8 cellular contexts compared by ENCODE assay signal in the genomic region with DNA sequence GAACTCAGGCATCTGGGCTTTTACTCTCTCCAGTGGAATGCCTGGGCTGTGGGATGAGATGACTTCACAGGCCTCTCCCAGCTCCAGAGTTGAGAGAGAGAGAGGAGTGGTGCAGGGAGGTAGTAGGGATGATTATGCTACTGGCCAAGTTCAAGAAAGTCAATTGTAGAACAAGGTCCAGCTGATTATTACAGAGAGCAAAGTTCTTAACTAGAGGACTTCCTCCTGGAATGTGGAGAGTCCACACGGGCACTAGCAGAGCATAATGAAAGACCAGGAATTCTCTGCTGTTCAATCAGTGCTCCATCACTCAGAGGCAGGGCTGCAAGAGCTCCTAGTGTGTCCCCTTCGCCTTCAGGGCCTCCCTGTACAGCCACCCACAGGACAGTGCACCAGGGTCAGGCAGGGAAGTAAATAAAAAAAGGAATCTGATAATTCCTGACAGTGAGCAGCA. TPM values are rescaled to one million over a fixed set of nuclear protein-coding genes. Genes with fewer than 3 reads are reported as not detected.
DNase-seq lines count a peak whose midpoint lies in the region; ATAC-seq and TF ChIP-seq lines count a peak whose summit lies in the region.

No MANE protein-coding gene starts in this region.

- no peaks in the 10 kb centered on the region for H3K36me3 Mint-ChIP-seq in naive thymus-derived CD4-positive, alpha-beta T cell

- H3K36me3 ChIP-seq in MG63: peaks cover 16% of the 10 kb centered on the region
- no peaks in the 10 kb centered on the region for H3K36me3 ChIP-seq in naive thymus-derived CD4-positive, alpha-beta T cell (ENCODE audit: control insufficient read depth in 2 of 3, insufficient read depth in 3 of 3, low read length in 3 of 3)

- H3K27me3 ChIP-seq in MG63: no peaks in the 10 kb centered on the region
- no peaks in the 10 kb centered on the region for H3K27me3 ChIP-seq in dorsolateral prefrontal cortex
- H3K27me3 ChIP-seq in naive thymus-derived CD4-positive, alpha-beta T cell (ENCODE audit: control insufficient read depth in 2 of 2, insufficient read depth in 2 of 2, low read length in 2 of 2): no peaks in the 10 kb centered on the region

- CTCF ChIA-PET in AG04449 (lab: Yijun Ruan, JAX): interaction anchor here (0.8 to 1.8 kb wide), 6 partner anchors 12 to 205 kb away, joined by 3 to 15 read pairs (median 3); no protein-coding TSS in a partner anchor
- CTCF ChIA-PET in naive thymus-derived CD4-positive, alpha-beta T cell (lab: Charles Lee): interaction anchor here (0.6 to 1.2 kb wide), 3 partner anchors 10 to 1435 kb away, joined by 3 read pairs; no protein-coding TSS in a partner anchor

- peak overlapping the region in 7 of 9 donors; percentile 34 to 88 (median 78) for H3K27ac Mint-ChIP-seq in naive thymus-derived CD4-positive, alpha-beta T cell

- peak overlapping the region in 58 of 59 donors; percentile 17 to 91 (median 80) for H3K27ac ChIP-seq in dorsolateral prefrontal cortex
- no peak overlapping the region for H3K27ac ChIP-seq in naive thymus-derived CD4-positive, alpha-beta T cell (ENCODE audit: low read depth, low read length)

- POLR2A ChIA-PET in AG04449 (lab: Yijun Ruan, JAX): interaction anchor here (0.6 to 2.0 kb wide), 13 partner anchors 9 to 157 kb away, joined by 3 to 20 read pairs (median 5); no protein-coding TSS in a partner anchor
- POLR2A ChIA-PET in naive thymus-derived CD4-positive, alpha-beta T cell (lab: Charles Lee): interaction anchor here (1.2 kb wide), 1 partner anchor 17 kb away, joined by 3 read pairs; no protein-coding TSS in a partner anchor

- DNase-seq in AG04449 (ENCODE audit: low read depth, low spot score) (no peak), MG63 (peak; percentile 48), dorsolateral prefrontal cortex (no peak), NCI-H524 treated with DMSO at 0.1 percent for 48 hours (lab: John Stamatoyannopoulos, UW) (no peak), NCI-H2029 (lab: John Stamatoyannopoulos, UW) (no peak)
- no peak for DNase-seq in naive thymus-derived CD4-positive, alpha-beta T cell

- H3K4me3 ChIP-seq in AG04449 (ENCODE audit: low read depth, low read length) (peak overlapping the region; percentile 41), MG63 (0 out of 2 replicates have a peak overlapping the region, but pooled peaks have one; percentile 1), dorsolateral prefrontal cortex (peak overlapping the region in 40 of 59 donors; percentile 4 to 67 (median 50))
- no peak overlapping the region for H3K4me3 ChIP-seq in naive thymus-derived CD4-positive, alpha-beta T cell (ENCODE audit: low read length)

- peaks cover 19 to 40% (median 22%) of the 10 kb centered on the region in 7 donors for H3K4me1 Mint-ChIP-seq in naive thymus-derived CD4-positive, alpha-beta T cell

- TF ChIP-seq CTCF in AG04449 (IDR thresholded peaks at IDR 0.05; ENCODE audit: insufficient read depth, low read length, missing control alignments) (no peak), dorsolateral prefrontal cortex (IDR thresholded peaks at IDR 0.05 in 54 of 56, conservative IDR thresholded peaks at IDR 0.05 in 2 of 56; ENCODE audit: low read depth in 1 of 56, partially characterized antibody in 56 of 56) (no peak)

- intact Hi-C loops in dorsolateral prefrontal cortex (cut with DNase I): no loop called here
- intact Hi-C loops in naive thymus-derived CD4-positive, alpha-beta T cell (cut with micrococcal nuclease): loop anchor here (1.0 kb wide), 4 partner anchors 17 to 196 kb away; partner anchors contain the start of gene HEBP1 (in 1 of the 2)

- H3K27me3 Mint-ChIP-seq in naive thymus-derived CD4-positive, alpha-beta T cell: peaks cover 0 to 41% (median 4%) of the 10 kb centered on the region in 5 donors

- H3K4me3 Mint-ChIP-seq in naive thymus-derived CD4-positive, alpha-beta T cell: peak overlapping the region in 8 of 10 donors; percentile 23 to 91 (median 62)

- ATAC-seq in naive thymus-derived CD4-positive, alpha-beta T cell: no peak
- ATAC-seq in GM18873 (IDR thresholded peaks at IDR 0.05; ENCODE audit: low FRiP score, unreplicated experiment) (no peak), GM21576 (IDR thresholded peaks at IDR 0.05; ENCODE audit: unreplicated experiment) (no peak)

- no peaks in the 10 kb centered on the region for H3K9me3 Mint-ChIP-seq in naive thymus-derived CD4-positive, alpha-beta T cell

- H3K9me3 ChIP-seq in MG63: no peaks in the 10 kb centered on the region
- no peaks in the 10 kb centered on the region for H3K9me3 ChIP-seq in naive thymus-derived CD4-positive, alpha-beta T cell (ENCODE audit: control insufficient read depth in 2 of 3, low read length in 3 of 3)

- H3K4me1 ChIP-seq in naive thymus-derived CD4-positive, alpha-beta T cell (ENCODE audit: control insufficient read depth in 2 of 2, insufficient read depth in 2 of 2, low read length in 2 of 2): peaks cover 8 to 11% of the 10 kb centered on the region in 2 donors

RNA-seq across cellular contexts. Expression of gene EMP1, which starts 0.7 kb away (rescaled TPM):
- total RNA-seq in MG63 (2014; rRNA removed; shearing (Covaris generic); ENCODE audit: low replicate concordance): 55.7 and 326 TPM in 2 replicates
- total RNA-seq in dorsolateral prefrontal cortex: 100 to 1,000 TPM in 8 of 120 experiments, 10 to 100 TPM in 109, 1 to 10 TPM in 3; 6.7 to 201 (median 32.3) TPM
- 10 to 100 TPM in 2 of 5 experiments, 1 to 10 TPM in 3; 3.4 to 40.1 (median 4.4) TPM for total RNA-seq in naive thymus-derived CD4-positive, alpha-beta T cell
- under 1 TPM in 1 of 2 donors, not detected in 1; 0.37 TPM for polyA plus RNA-seq in naive thymus-derived CD4-positive, alpha-beta T cell

Comparison
In these comparisons a context has a peak if more than half of its experiments do, and no peak if none do; other contexts are left out.
1. intact Hi-C loops: an anchor here in naive thymus-derived CD4-positive, alpha-beta T cell (1.0 kb wide); none called in dorsolateral prefrontal cortex.